ENCODE assay signal across 1 cellular context in the genomic region with DNA sequence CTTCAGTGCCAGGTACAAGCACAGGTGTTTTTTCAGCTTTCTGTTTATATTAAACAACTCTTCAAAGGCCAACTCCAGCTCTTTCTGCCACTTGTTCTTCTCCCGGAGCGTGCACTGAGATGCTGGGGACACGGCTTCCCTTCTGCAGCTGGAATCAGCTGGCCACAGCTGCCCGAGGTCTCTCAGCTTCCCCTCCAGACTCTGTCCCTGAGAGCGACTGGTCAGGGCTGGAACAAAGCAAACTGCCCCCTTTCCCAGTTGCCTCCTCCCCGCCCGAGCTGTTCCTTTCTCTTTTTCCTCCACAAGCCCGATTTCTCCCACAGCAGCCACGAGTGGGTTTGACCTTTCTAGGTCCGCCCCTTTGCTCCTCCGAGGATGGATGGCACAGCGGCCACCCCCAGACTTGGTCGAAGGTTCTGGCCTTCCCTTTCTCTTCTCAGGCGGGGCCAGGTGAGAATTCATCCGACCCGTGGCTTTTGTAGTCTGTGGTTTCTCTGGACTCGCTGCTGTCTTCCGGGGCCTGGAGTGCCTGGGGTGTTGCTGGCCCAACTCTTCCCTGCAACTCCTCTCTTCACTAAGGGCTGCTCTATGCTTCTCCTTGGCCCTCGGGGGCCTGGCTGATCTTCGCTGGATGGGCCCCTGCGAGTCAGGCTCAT.
TF ChIP-seq lines count a peak whose summit lies in the region.

No MANE protein-coding gene starts in this region.

TF ChIP-seq in GM23338, 12 proteins besides CTCF, POLR2A, EP300 and RAD21:
- TF ChIP-seq, protein P1, sequence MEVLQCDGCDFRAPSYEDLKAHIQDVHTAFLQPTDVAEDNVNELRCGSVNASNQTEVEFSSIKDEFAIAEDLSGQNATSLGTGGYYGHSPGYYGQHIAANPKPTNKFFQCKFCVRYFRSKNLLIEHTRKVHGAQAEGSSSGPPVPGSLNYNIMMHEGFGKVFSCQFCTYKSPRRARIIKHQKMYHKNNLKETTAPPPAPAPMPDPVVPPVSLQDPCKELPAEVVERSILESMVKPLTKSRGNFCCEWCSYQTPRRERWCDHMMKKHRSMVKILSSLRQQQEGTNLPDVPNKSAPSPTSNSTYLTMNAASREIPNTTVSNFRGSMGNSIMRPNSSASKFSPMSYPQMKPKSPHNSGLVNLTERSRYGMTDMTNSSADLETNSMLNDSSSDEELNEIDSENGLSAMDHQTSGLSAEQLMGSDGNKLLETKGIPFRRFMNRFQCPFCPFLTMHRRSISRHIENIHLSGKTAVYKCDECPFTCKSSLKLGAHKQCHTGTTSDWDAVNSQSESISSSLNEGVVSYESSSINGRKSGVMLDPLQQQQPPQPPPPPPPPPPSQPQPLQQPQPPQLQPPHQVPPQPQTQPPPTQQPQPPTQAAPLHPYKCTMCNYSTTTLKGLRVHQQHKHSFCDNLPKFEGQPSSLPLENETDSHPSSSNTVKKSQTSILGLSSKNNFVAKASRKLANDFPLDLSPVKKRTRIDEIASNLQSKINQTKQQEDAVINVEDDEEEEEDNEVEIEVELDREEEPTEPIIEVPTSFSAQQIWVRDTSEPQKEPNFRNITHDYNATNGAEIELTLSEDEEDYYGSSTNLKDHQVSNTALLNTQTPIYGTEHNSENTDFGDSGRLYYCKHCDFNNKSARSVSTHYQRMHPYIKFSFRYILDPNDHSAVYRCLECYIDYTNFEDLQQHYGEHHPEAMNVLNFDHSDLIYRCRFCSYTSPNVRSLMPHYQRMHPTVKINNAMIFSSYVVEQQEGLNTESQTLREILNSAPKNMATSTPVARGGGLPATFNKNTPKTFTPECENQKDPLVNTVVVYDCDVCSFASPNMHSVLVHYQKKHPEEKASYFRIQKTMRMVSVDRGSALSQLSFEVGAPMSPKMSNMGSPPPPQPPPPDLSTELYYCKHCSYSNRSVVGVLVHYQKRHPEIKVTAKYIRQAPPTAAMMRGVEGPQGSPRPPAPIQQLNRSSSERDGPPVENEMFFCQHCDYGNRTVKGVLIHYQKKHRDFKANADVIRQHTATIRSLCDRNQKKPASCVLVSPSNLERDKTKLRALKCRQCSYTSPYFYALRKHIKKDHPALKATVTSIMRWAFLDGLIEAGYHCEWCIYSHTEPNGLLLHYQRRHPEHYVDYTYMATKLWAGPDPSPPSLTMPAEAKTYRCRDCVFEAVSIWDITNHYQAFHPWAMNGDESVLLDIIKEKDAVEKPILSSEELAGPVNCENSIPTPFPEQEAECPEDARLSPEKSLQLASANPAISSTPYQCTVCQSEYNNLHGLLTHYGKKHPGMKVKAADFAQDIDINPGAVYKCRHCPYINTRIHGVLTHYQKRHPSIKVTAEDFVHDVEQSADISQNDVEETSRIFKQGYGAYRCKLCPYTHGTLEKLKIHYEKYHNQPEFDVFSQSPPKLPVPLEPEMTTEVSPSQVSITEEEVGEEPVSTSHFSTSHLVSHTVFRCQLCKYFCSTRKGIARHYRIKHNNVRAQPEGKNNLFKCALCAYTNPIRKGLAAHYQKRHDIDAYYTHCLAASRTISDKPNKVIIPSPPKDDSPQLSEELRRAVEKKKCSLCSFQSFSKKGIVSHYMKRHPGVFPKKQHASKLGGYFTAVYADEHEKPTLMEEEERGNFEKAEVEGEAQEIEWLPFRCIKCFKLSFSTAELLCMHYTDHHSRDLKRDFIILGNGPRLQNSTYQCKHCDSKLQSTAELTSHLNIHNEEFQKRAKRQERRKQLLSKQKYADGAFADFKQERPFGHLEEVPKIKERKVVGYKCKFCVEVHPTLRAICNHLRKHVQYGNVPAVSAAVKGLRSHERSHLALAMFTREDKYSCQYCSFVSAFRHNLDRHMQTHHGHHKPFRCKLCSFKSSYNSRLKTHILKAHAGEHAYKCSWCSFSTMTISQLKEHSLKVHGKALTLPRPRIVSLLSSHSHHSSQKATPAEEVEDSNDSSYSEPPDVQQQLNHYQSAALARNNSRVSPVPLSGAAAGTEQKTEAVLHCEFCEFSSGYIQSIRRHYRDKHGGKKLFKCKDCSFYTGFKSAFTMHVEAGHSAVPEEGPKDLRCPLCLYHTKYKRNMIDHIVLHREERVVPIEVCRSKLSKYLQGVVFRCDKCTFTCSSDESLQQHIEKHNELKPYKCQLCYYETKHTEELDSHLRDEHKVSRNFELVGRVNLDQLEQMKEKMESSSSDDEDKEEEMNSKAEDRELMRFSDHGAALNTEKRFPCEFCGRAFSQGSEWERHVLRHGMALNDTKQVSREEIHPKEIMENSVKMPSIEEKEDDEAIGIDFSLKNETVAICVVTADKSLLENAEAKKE (CRISPR knock-in tag; IDR thresholded peaks at IDR 0.05) = no peak
- TF ChIP-seq EZH2 (IDR thresholded peaks at IDR 0.05; ENCODE audit: low read depth, unreplicated experiment) = no peak
- TF ChIP-seq, protein P2, sequence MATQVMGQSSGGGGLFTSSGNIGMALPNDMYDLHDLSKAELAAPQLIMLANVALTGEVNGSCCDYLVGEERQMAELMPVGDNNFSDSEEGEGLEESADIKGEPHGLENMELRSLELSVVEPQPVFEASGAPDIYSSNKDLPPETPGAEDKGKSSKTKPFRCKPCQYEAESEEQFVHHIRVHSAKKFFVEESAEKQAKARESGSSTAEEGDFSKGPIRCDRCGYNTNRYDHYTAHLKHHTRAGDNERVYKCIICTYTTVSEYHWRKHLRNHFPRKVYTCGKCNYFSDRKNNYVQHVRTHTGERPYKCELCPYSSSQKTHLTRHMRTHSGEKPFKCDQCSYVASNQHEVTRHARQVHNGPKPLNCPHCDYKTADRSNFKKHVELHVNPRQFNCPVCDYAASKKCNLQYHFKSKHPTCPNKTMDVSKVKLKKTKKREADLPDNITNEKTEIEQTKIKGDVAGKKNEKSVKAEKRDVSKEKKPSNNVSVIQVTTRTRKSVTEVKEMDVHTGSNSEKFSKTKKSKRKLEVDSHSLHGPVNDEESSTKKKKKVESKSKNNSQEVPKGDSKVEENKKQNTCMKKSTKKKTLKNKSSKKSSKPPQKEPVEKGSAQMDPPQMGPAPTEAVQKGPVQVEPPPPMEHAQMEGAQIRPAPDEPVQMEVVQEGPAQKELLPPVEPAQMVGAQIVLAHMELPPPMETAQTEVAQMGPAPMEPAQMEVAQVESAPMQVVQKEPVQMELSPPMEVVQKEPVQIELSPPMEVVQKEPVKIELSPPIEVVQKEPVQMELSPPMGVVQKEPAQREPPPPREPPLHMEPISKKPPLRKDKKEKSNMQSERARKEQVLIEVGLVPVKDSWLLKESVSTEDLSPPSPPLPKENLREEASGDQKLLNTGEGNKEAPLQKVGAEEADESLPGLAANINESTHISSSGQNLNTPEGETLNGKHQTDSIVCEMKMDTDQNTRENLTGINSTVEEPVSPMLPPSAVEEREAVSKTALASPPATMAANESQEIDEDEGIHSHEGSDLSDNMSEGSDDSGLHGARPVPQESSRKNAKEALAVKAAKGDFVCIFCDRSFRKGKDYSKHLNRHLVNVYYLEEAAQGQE (IDR thresholded peaks at IDR 0.05; ENCODE audit: unreplicated experiment) = no peak
- no peak for TF ChIP-seq NANOG (IDR thresholded peaks at IDR 0.05; ENCODE audit: borderline replicate concordance)
- TF ChIP-seq, protein P3, sequence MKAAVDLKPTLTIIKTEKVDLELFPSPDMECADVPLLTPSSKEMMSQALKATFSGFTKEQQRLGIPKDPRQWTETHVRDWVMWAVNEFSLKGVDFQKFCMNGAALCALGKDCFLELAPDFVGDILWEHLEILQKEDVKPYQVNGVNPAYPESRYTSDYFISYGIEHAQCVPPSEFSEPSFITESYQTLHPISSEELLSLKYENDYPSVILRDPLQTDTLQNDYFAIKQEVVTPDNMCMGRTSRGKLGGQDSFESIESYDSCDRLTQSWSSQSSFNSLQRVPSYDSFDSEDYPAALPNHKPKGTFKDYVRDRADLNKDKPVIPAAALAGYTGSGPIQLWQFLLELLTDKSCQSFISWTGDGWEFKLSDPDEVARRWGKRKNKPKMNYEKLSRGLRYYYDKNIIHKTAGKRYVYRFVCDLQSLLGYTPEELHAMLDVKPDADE (IDR thresholded peaks at IDR 0.05) = no peak
- TF ChIP-seq POLR2AphosphoS5 (IDR thresholded peaks at IDR 0.05; ENCODE audit: low read depth) = no peak
- no peak for TF ChIP-seq ZNF331 (CRISPR knock-in tag; IDR thresholded peaks at IDR 0.05; ENCODE audit: low read depth)
- TF ChIP-seq EZH2phosphoT487 (IDR thresholded peaks at IDR 0.05; ENCODE audit: unreplicated experiment) = no peak
- no peak for TF ChIP-seq ZNF114 (CRISPR knock-in tag; IDR thresholded peaks at IDR 0.05)
- no peak for TF ChIP-seq JUNB (IDR thresholded peaks at IDR 0.05; ENCODE audit: unreplicated experiment)
- no peak for TF ChIP-seq CREB1 (CRISPR knock-in tag; IDR thresholded peaks at IDR 0.05; ENCODE audit: low read depth)
- TF ChIP-seq STAT1 (IDR thresholded peaks at IDR 0.05; ENCODE audit: unreplicated experiment) = no peak
